ENCODE assay signal across 1 cellular context in the genomic region with DNA sequence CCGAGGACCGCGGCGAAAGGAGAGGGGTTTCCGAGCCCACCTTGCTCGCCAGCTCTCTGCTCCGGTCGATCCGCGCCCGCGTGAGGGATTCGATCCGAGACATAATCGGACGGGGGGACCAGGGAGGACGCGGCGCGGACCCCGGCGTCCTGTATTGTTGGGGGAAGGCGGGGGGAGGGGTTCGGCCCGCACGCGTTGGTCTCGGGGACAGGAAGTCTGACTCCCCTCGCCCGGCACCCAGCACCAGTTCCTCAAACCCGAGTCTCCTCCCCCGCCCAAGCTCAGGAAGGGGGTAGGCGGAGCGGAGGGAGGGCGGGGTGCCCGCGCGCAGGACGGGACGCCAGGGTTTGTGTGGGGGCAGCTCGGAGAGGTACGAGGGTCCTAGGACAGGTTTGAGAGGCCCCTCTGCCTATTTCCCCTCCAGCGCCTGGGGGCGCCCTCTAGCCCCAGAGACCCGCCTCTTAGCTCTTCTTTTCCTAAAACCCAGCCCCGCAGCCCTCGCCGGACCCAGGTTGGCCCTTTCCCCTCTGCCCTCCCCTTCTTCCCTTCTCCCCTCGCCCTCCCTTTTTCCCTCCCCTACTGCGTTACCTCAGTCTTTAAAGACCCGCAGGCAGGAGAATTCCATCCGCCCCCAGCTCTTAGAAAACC.
A peak's percentile ranks its signal among the peaks of the same experiment; 100 is the strongest.
TF ChIP-seq lines count a peak whose summit lies in the region.

A gene (minus strand): TSS at position 223 of the 648 bp plus-strand sequence. CDS start 120 bp downstream, at position 103.

TF ChIP-seq in HepG2, 621 proteins besides CTCF, POLR2A, EP300 and RAD21 (continued from another document and continues in another):
- TF ChIP-seq, protein P1, sequence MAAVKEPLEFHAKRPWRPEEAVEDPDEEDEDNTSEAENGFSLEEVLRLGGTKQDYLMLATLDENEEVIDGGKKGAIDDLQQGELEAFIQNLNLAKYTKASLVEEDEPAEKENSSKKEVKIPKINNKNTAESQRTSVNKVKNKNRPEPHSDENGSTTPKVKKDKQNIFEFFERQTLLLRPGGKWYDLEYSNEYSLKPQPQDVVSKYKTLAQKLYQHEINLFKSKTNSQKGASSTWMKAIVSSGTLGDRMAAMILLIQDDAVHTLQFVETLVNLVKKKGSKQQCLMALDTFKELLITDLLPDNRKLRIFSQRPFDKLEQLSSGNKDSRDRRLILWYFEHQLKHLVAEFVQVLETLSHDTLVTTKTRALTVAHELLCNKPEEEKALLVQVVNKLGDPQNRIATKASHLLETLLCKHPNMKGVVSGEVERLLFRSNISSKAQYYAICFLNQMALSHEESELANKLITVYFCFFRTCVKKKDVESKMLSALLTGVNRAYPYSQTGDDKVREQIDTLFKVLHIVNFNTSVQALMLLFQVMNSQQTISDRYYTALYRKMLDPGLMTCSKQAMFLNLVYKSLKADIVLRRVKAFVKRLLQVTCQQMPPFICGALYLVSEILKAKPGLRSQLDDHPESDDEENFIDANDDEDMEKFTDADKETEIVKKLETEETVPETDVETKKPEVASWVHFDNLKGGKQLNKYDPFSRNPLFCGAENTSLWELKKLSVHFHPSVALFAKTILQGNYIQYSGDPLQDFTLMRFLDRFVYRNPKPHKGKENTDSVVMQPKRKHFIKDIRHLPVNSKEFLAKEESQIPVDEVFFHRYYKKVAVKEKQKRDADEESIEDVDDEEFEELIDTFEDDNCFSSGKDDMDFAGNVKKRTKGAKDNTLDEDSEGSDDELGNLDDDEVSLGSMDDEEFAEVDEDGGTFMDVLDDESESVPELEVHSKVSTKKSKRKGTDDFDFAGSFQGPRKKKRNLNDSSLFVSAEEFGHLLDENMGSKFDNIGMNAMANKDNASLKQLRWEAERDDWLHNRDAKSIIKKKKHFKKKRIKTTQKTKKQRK (IDR thresholded peaks at IDR 0.05; ENCODE audit: low read length): no peak
- TF ChIP-seq, protein P2, sequence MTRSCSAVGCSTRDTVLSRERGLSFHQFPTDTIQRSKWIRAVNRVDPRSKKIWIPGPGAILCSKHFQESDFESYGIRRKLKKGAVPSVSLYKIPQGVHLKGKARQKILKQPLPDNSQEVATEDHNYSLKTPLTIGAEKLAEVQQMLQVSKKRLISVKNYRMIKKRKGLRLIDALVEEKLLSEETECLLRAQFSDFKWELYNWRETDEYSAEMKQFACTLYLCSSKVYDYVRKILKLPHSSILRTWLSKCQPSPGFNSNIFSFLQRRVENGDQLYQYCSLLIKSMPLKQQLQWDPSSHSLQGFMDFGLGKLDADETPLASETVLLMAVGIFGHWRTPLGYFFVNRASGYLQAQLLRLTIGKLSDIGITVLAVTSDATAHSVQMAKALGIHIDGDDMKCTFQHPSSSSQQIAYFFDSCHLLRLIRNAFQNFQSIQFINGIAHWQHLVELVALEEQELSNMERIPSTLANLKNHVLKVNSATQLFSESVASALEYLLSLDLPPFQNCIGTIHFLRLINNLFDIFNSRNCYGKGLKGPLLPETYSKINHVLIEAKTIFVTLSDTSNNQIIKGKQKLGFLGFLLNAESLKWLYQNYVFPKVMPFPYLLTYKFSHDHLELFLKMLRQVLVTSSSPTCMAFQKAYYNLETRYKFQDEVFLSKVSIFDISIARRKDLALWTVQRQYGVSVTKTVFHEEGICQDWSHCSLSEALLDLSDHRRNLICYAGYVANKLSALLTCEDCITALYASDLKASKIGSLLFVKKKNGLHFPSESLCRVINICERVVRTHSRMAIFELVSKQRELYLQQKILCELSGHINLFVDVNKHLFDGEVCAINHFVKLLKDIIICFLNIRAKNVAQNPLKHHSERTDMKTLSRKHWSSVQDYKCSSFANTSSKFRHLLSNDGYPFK (CRISPR knock-in tag; IDR thresholded peaks at IDR 0.05; ENCODE audit: borderline replicate concordance): no peak
- TF ChIP-seq, protein P3, sequence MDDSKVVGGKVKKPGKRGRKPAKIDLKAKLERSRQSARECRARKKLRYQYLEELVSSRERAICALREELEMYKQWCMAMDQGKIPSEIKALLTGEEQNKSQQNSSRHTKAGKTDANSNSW (CRISPR knock-in tag; IDR thresholded peaks at IDR 0.05; ENCODE audit: borderline replicate concordance): no peak
- TF ChIP-seq, protein P4, sequence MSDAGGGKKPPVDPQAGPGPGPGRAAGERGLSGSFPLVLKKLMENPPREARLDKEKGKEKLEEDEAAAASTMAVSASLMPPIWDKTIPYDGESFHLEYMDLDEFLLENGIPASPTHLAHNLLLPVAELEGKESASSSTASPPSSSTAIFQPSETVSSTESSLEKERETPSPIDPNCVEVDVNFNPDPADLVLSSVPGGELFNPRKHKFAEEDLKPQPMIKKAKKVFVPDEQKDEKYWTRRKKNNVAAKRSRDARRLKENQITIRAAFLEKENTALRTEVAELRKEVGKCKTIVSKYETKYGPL (CRISPR knock-in tag; IDR thresholded peaks at IDR 0.05): no peak
- no peak for TF ChIP-seq ZBTB1 (CRISPR knock-in tag; IDR thresholded peaks at IDR 0.05; ENCODE audit: borderline replicate concordance)
- no peak for TF ChIP-seq ZNF230 (CRISPR knock-in tag; IDR thresholded peaks at IDR 0.05)
- no peak for TF ChIP-seq ZNF552 (CRISPR knock-in tag; IDR thresholded peaks at IDR 0.05; ENCODE audit: borderline replicate concordance)
- no peak for TF ChIP-seq HNF4A (CRISPR knock-in tag; IDR thresholded peaks at IDR 0.05)
- no peak for TF ChIP-seq PRMT3 (CRISPR knock-in tag; IDR thresholded peaks at IDR 0.05; ENCODE audit: borderline replicate concordance, low read depth)
- TF ChIP-seq, protein P5, sequence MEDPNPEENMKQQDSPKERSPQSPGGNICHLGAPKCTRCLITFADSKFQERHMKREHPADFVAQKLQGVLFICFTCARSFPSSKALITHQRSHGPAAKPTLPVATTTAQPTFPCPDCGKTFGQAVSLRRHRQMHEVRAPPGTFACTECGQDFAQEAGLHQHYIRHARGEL (CRISPR knock-in tag; IDR thresholded peaks at IDR 0.05): no peak
- TF ChIP-seq MEF2D (CRISPR knock-in tag; IDR thresholded peaks at IDR 0.05): no peak
- TF ChIP-seq, protein P6, sequence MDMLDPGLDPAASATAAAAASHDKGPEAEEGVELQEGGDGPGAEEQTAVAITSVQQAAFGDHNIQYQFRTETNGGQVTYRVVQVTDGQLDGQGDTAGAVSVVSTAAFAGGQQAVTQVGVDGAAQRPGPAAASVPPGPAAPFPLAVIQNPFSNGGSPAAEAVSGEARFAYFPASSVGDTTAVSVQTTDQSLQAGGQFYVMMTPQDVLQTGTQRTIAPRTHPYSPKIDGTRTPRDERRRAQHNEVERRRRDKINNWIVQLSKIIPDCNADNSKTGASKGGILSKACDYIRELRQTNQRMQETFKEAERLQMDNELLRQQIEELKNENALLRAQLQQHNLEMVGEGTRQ (IDR thresholded peaks at IDR 0.05; ENCODE audit: low read depth, low read length): no peak
- TF ChIP-seq, protein P6 (CRISPR knock-in tag; IDR thresholded peaks at IDR 0.05; ENCODE audit: borderline replicate concordance): no peak
- TF ChIP-seq FOXA1 (IDR thresholded peaks at IDR 0.05): no peak
- no peak for TF ChIP-seq FOXA1 (CRISPR knock-in tag; IDR thresholded peaks at IDR 0.05)
- TF ChIP-seq ZNF33A (CRISPR knock-in tag; IDR thresholded peaks at IDR 0.05; ENCODE audit: borderline replicate concordance): no peak
- no peak for TF ChIP-seq RXRA (CRISPR knock-in tag; IDR thresholded peaks at IDR 0.05)
- no peak for TF ChIP-seq ZNF839 (CRISPR knock-in tag; IDR thresholded peaks at IDR 0.05; ENCODE audit: borderline replicate concordance)
- TF ChIP-seq ZNF780A (CRISPR knock-in tag; IDR thresholded peaks at IDR 0.05): no peak
- no peak for TF ChIP-seq ZNF572 (CRISPR knock-in tag; IDR thresholded peaks at IDR 0.05)
- peak; percentile 58; the same call in 1 of the 2 replicates for TF ChIP-seq ETV5 (CRISPR knock-in tag; IDR thresholded peaks at IDR 0.05; ENCODE audit: borderline replicate concordance)
- TF ChIP-seq ARNT2 (CRISPR knock-in tag; IDR thresholded peaks at IDR 0.05; ENCODE audit: low read depth): 0 out of 2 replicates have a peak, but pooled peaks have one; percentile 47
- TF ChIP-seq FOXK2 (IDR thresholded peaks at IDR 0.05): no peak
- TF ChIP-seq FOSL1 (CRISPR knock-in tag; IDR thresholded peaks at IDR 0.05; ENCODE audit: borderline replicate concordance): no peak
- no peak for TF ChIP-seq ZNF335 (CRISPR knock-in tag; IDR thresholded peaks at IDR 0.05)
- no peak for TF ChIP-seq SRSF1 (optimal IDR thresholded peaks at IDR 0.05; ENCODE audit: low read depth, low read length)
- TF ChIP-seq MATR3 (CRISPR knock-in tag; IDR thresholded peaks at IDR 0.05): no peak
- TF ChIP-seq ZNF777 (CRISPR knock-in tag; IDR thresholded peaks at IDR 0.05): peak; percentile 25; the same call in 1 of the 2 replicates
- no peak for TF ChIP-seq CENPX (CRISPR knock-in tag; IDR thresholded peaks at IDR 0.05)
- TF ChIP-seq, protein P7, sequence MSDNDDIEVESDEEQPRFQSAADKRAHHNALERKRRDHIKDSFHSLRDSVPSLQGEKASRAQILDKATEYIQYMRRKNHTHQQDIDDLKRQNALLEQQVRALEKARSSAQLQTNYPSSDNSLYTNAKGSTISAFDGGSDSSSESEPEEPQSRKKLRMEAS (IDR thresholded peaks at IDR 0.05): peak; percentile 52; the same call in 1 of the 2 replicates
- no peak for TF ChIP-seq HDAC6 (IDR thresholded peaks at IDR 0.05; ENCODE audit: low read depth, low read length)
- TF ChIP-seq SP2 (CRISPR knock-in tag; IDR thresholded peaks at IDR 0.05): no peak
- TF ChIP-seq ZNF883 (CRISPR knock-in tag; IDR thresholded peaks at IDR 0.05; ENCODE audit: not compliant biosample characterization): no peak
- no peak for TF ChIP-seq SIX4 (CRISPR knock-in tag; IDR thresholded peaks at IDR 0.05)
- TF ChIP-seq CCAR2 (optimal IDR thresholded peaks at IDR 0.05; ENCODE audit: low read depth, low read length): no peak
- TF ChIP-seq, protein P8, sequence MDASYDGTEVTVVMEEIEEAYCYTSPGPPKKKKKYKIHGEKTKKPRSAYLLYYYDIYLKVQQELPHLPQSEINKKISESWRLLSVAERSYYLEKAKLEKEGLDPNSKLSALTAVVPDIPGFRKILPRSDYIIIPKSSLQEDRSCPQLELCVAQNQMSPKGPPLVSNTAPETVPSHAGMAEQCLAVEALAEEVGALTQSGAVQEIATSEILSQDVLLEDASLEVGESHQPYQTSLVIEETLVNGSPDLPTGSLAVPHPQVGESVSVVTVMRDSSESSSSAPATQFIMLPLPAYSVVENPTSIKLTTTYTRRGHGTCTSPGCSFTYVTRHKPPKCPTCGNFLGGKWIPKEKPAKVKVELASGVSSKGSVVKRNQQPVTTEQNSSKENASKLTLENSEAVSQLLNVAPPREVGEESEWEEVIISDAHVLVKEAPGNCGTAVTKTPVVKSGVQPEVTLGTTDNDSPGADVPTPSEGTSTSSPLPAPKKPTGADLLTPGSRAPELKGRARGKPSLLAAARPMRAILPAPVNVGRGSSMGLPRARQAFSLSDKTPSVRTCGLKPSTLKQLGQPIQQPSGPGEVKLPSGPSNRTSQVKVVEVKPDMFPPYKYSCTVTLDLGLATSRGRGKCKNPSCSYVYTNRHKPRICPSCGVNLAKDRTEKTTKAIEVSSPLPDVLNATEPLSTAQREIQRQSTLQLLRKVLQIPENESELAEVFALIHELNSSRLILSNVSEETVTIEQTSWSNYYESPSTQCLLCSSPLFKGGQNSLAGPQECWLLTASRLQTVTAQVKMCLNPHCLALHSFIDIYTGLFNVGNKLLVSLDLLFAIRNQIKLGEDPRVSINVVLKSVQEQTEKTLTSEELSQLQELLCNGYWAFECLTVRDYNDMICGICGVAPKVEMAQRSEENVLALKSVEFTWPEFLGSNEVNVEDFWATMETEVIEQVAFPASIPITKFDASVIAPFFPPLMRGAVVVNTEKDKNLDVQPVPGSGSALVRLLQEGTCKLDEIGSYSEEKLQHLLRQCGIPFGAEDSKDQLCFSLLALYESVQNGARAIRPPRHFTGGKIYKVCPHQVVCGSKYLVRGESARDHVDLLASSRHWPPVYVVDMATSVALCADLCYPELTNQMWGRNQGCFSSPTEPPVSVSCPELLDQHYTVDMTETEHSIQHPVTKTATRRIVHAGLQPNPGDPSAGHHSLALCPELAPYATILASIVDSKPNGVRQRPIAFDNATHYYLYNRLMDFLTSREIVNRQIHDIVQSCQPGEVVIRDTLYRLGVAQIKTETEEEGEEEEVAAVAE (CRISPR knock-in tag; IDR thresholded peaks at IDR 0.05; ENCODE audit: borderline replicate concordance): no peak
- no peak for TF ChIP-seq JARID2 (CRISPR knock-in tag; IDR thresholded peaks at IDR 0.05; ENCODE audit: insufficient replicate concordance)
- TF ChIP-seq, protein P9, sequence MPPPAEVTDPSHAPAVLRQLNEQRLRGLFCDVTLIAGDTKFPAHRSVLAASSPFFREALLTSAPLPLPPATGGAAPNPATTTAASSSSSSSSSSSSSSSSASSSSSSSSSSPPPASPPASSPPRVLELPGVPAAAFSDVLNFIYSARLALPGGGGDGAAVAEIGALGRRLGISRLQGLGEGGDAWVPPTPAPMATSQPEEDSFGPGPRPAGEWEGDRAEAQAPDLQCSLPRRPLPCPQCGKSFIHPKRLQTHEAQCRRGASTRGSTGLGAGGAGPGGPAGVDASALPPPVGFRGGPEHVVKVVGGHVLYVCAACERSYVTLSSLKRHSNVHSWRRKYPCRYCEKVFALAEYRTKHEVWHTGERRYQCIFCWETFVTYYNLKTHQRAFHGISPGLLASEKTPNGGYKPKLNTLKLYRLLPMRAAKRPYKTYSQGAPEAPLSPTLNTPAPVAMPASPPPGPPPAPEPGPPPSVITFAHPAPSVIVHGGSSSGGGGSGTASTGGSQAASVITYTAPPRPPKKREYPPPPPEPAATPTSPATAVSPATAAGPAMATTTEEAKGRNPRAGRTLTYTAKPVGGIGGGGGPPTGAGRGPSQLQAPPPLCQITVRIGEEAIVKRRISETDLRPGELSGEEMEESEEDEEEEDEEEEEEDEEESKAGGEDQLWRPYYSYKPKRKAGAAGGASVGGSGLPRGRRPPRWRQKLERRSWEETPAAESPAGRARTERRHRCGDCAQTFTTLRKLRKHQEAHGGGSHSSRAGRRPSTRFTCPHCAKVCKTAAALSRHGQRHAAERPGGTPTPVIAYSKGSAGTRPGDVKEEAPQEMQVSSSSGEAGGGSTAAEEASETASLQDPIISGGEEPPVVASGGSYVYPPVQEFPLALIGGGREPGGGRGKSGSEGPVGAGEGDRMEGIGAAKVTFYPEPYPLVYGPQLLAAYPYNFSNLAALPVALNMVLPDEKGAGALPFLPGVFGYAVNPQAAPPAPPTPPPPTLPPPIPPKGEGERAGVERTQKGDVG (CRISPR knock-in tag; IDR thresholded peaks at IDR 0.05; ENCODE audit: borderline replicate concordance): no peak
- no peak for TF ChIP-seq ZNF160 (CRISPR knock-in tag; IDR thresholded peaks at IDR 0.05)
- no peak for TF ChIP-seq GTF3A (CRISPR knock-in tag; conservative IDR thresholded peaks at IDR 0.05)
- no peak for TF ChIP-seq ZNF564 (CRISPR knock-in tag; IDR thresholded peaks at IDR 0.05)
- no peak for TF ChIP-seq ZNF382 (CRISPR knock-in tag; IDR thresholded peaks at IDR 0.05; ENCODE audit: borderline replicate concordance)
- no peak for TF ChIP-seq YEATS2 (CRISPR knock-in tag; IDR thresholded peaks at IDR 0.05; ENCODE audit: borderline replicate concordance)
- no peak for TF ChIP-seq ZNF644 (CRISPR knock-in tag; IDR thresholded peaks at IDR 0.05; ENCODE audit: low read depth)
- no peak for TF ChIP-seq SCMH1 (CRISPR knock-in tag; IDR thresholded peaks at IDR 0.05; ENCODE audit: borderline replicate concordance)
- no peak for TF ChIP-seq RAD51 (IDR thresholded peaks at IDR 0.05; ENCODE audit: borderline replicate concordance)
- peak; percentile 46; the same call in 1 of the 2 replicates for TF ChIP-seq PHF21A (CRISPR knock-in tag; IDR thresholded peaks at IDR 0.05)
